ENCODE assay signal across 22 cellular contexts in genomic region chr2:77566582-77566981, GRCh38. TPM values are rescaled to one million over a fixed set of nuclear protein-coding genes. Genes with fewer than 3 reads are reported as not detected.
"Had no signal": no experiment of that assay in that cellular context is flagged by ENCODE, and none has a peak within 500 bp of the region (broad histone marks: within the 10 kb centered on the region; RNA-seq: fewer than 3 reads in every experiment).

No MANE protein-coding gene starts in this region.

- H3K9me3 ChIP-seq: breast epithelium, esophagus muscularis mucosa, pancreas, tibial artery, vagina had no signal

- DNase-seq: activated CD4-positive, alpha-beta T cell treated with anti-CD3 and anti-CD28 coated beads, Interleukin-2, amount 50 U/mL, for 4 hours; activated CD8-positive, alpha-beta memory T cell treated with anti-CD3 and anti-CD28 coated beads, Interleukin-2, amount 10 ng/mL, durations not matched to agents 7 days and 5 days; activated gamma-delta T cell; activated naive CD8-positive, alpha-beta T cell treated with anti-CD3 and anti-CD28 coated beads, Interleukin-2, amount 10 ng/mL, durations not matched to agents 7 days and 5 days; activated T-cell treated with anti-CD3 and anti-CD28 coated beads, Interleukin-2, amount 50 U/mL, for 24 hours; aorta; dorsolateral prefrontal cortex; foreskin fibroblast; head of caudate nucleus; left ventricle myocardium inferior; pancreas; retina; tibial artery had no signal

- H3K4me3 ChIP-seq: breast epithelium, dorsolateral prefrontal cortex, esophagus muscularis mucosa, left ventricle myocardium inferior, neural progenitor cell, pancreas, skin epidermis, tibial artery, vagina had no signal

- ATAC-seq: activated CD4-positive, CD25-positive, alpha-beta regulatory T cell treated with anti-CD3 and anti-CD28 coated beads, Interleukin-2, amount 50 U/mL, for 24 hours; activated CD8-positive, alpha-beta memory T cell treated with anti-CD3 and anti-CD28 coated beads, Interleukin-2, amount 10 ng/mL, durations not matched to agents 7 days and 5 days; pancreas; stimulated activated effector memory CD8-positive, alpha-beta T cell treated with anti-CD3 and anti-CD28 coated beads, Interleukin-12 subunit alpha, Interleukin-12 subunit beta, amount 100 ng/mL, for 72 hours had no signal

- H3K27ac ChIP-seq: breast epithelium, dorsolateral prefrontal cortex, esophagus muscularis mucosa, left ventricle myocardium inferior, neural progenitor cell, pancreas, skin epidermis, tibial artery, vagina had no signal

- H3K36me3 ChIP-seq: breast epithelium, esophagus muscularis mucosa, left ventricle myocardium inferior, neural progenitor cell, pancreas, tibial artery, vagina had no signal

- H3K4me1 ChIP-seq: breast epithelium, esophagus muscularis mucosa, left ventricle myocardium inferior, pancreas, tibial artery, vagina had no signal

- H3K27me3 ChIP-seq: breast epithelium, dorsolateral prefrontal cortex, esophagus muscularis mucosa, neural progenitor cell, pancreas, tibial artery, vagina had no signal

RNA-seq across cellular contexts. Expression of gene LRRTM4, which starts 44.4 kb away (rescaled TPM):
- total RNA-seq: activated CD8-positive, alpha-beta memory T cell treated with anti-CD3 and anti-CD28 coated beads, Interleukin-2, amount 10 ng/mL, durations not matched to agents 7 days and 5 days; activated naive CD8-positive, alpha-beta T cell treated with anti-CD3 and anti-CD28 coated beads, Interleukin-2, amount 10 ng/mL, durations not matched to agents 7 days and 5 days; myocyte; T-helper 2 cell treated with Interferon-gamma antibody and Interleukin-4, amounts not matched to agents 100 ng/mL and 5 ng/mL, for 36 hours had no signal
- polyA plus RNA-seq: aorta had no signal
